ENCODE assay signal across 8 cellular contexts in genomic region chr11:125166347-125166841, GRCh38. TPM values are rescaled to one million over a fixed set of nuclear protein-coding genes. Genes with fewer than 3 reads are reported as not detected.
DNase-seq lines count a peak whose midpoint lies in the region; ATAC-seq, FAIRE-seq and TF ChIP-seq lines count a peak whose summit lies in the region.

No MANE protein-coding gene starts in this region.

- H3K27ac ChIP-seq in cardiac muscle cell (peak overlapping the region; percentile 76), ovary (peak overlapping the region; percentile 88 to 91)

- H3K4me1 ChIP-seq in cardiac muscle cell (ENCODE audit: low read depth) (peaks cover 65% of the 10 kb centered on the region), ovary (ENCODE audit: insufficient read depth) (peaks cover 21% of the 10 kb centered on the region)

- intact Hi-C loops in ovary (cut with DNase I), result loop anchor here in 1 of 4 donors (5.0 kb wide), 1 partner anchor 56 kb away; no protein-coding TSS in a partner anchor

- H3K4me3 ChIP-seq in cardiac muscle cell (peak overlapping the region; percentile 75), ovary (peak overlapping the region; percentile 62)

- no peak for ATAC-seq in GM18502 (IDR thresholded peaks at IDR 0.05; ENCODE audit: poor library complexity, unreplicated experiment)

- FAIRE-seq in HTR-8/SVneo (lab: Jason Lieb, UNC), result no peak

- 1 to 3% (median 2%) methylated on average over 29 to 37 of the region's 37 CpGs for WGBS in ovary, 3 donors

- TF ChIP-seq EP300 in ovary (IDR thresholded peaks at IDR 0.05), result no peak

- DNase-seq in Daoy (ENCODE audit: low read depth), result peak; percentile 55
- peak; percentile 59 for DNase-seq in activated CD8-positive, alpha-beta memory T cell treated with anti-CD3 and anti-CD28 coated beads, Interleukin-2, amount 50 U/mL, for 48 hours
- peak; percentile 44 to 58 for DNase-seq in cardiac muscle cell (ENCODE audit: low read depth in 1 of 2, low spot score in 1 of 2)
- DNase-seq in ovary, result peak; percentile 51 to 69 (median 56)
- no peak for DNase-seq in HTR-8/SVneo (ENCODE audit: insufficient read length, low spot score)
- no peak for DNase-seq in NCI-H1105 treated with DMSO at 0.1 percent for 48 hours (lab: John Stamatoyannopoulos, UW)
- DNase-seq in activated CD4-positive, alpha-beta T cell treated with anti-CD3 and anti-CD28 coated beads for 48 hours, result no peak

- TF ChIP-seq POLR2A in ovary (IDR thresholded peaks at IDR 0.05), result no peak

- TF ChIP-seq CTCF in cardiac muscle cell (IDR thresholded peaks at IDR 0.05; ENCODE audit: low read depth, low read length) (no peak), ovary (IDR thresholded peaks at IDR 0.05) (no peak)

- H3K9me3 ChIP-seq in cardiac muscle cell (ENCODE audit: low read depth), result no peaks in the 10 kb centered on the region
- H3K9me3 ChIP-seq in ovary, result no peaks in the 10 kb centered on the region

- H3K27me3 ChIP-seq in cardiac muscle cell, result no peaks in the 10 kb centered on the region
- no peaks in the 10 kb centered on the region for H3K27me3 ChIP-seq in ovary

- H3K36me3 ChIP-seq in cardiac muscle cell (no peaks in the 10 kb centered on the region), ovary (no peaks in the 10 kb centered on the region)

RNA-seq across cellular contexts. Expression of gene PKNOX2, which starts 1.8 kb away (rescaled TPM):
- 0.54 and 1.4 TPM in 2 replicates for total RNA-seq in Daoy (2014; rRNA removed; shearing (Covaris generic))
- total RNA-seq in cardiac muscle cell (3.6 and 6.1 TPM in 2 replicates), ovary (10 to 100 TPM; 11.8 to 42.3 (median 30.2) TPM)
- polyA plus RNA-seq in cardiac muscle cell (2.1 and 5.8 TPM in 2 replicates), ovary (10 to 100 TPM; 10.6 to 13.0 TPM)

RNA-seq across cellular contexts. Expression of gene TMEM218, which starts 55.0 kb away (rescaled TPM):
- total RNA-seq in Daoy (2014; rRNA removed; shearing (Covaris generic)), result 25.1 and 32.0 TPM in 2 replicates
- total RNA-seq in cardiac muscle cell (21.3 and 23.4 TPM in 2 replicates), ovary (10 to 100 TPM; 13.0 to 20.6 (median 16.7) TPM)
- polyA plus RNA-seq in cardiac muscle cell (26.8 and 33.8 TPM in 2 replicates), ovary (10 to 100 TPM; 31.8 to 37.3 TPM)

Comparison
In these comparisons a context has a peak if more than half of its experiments do, and no peak if none do; other contexts are left out.
1. DNase-seq: peak in Daoy (single experiment), activated CD8-positive, alpha-beta memory T cell treated with anti-CD3 and anti-CD28 coated beads, Interleukin-2, amount 50 U/mL, for 48 hours (single experiment), cardiac muscle cell (2 of 2) and ovary (5 of 5); none in HTR-8/SVneo (single experiment), NCI-H1105 treated with DMSO at 0.1 percent for 48 hours (single experiment) and activated CD4-positive, alpha-beta T cell treated with anti-CD3 and anti-CD28 coated beads for 48 hours (single experiment).